In genomic region chr17:29593546-29594440, GRCh38 we compare ENCODE assay signal across 6 cellular contexts. TPM values are rescaled to one million over a fixed set of nuclear protein-coding genes. Genes with fewer than 3 reads are reported as not detected.
A peak's percentile ranks its signal among the peaks of the same experiment; 100 is the strongest.
DNase-seq lines count a peak whose midpoint lies in the region; ATAC-seq and TF ChIP-seq lines count a peak whose summit lies in the region.

No MANE protein-coding gene starts in this region.

- peaks cover 0 to 15% of the 10 kb centered on the region in 2 donors for H3K27me3 Mint-ChIP-seq in stimulated activated naive B cell treated with anti-CD40 and anti-IgM and Interleukin-4, amounts not matched to agents 10 μg/mL and 1 μg/mL and 100 μg/mL, for 72 hours

- in situ Hi-C loops in GM13977 (cut with MboI; ENCODE audit: low pct_unique_long_range_greater_than_20kb, low sequenced_read_pairs, unreplicated experiment) = no loop called here

- no peak for ATAC-seq in stimulated activated naive B cell treated with anti-CD40 and anti-IgM and Interleukin-4, amounts not matched to agents 10 μg/mL and 1 μg/mL and 100 μg/mL, for 72 hours (replicated peaks)
- no peak for ATAC-seq in HG02938 (IDR thresholded peaks at IDR 0.05; ENCODE audit: unreplicated experiment)

- TF ChIP-seq CTCF in GM13977 (IDR thresholded peaks at IDR 0.05; ENCODE audit: extremely low read depth, insufficient read depth, missing control alignments) (peak; percentile 35), PC-9 (conservative IDR thresholded peaks at IDR 0.05) (no peak; the same call in 1 of the 2 replicates), fibroblast of lung (conservative IDR thresholded peaks at IDR 0.05 in 1 of 2, IDR thresholded peaks at IDR 0.05 in 1 of 2; ENCODE audit: low read depth in 1 of 2, low read length in 2 of 2) (peak in 1 of 2 donors; percentile 21)

- TSS peak; percentile 19 for BruUV-seq in PC-9 (replicated peaks; lab: Mats Ljungman, UMichigan)

- no peaks in the 10 kb centered on the region for H3K9me2 ChIP-seq in PC-9 (ENCODE audit: insufficient read depth)

- H3K9me3 ChIP-seq in PC-9 (ENCODE audit: insufficient read depth, low read depth) (no peaks in the 10 kb centered on the region), fibroblast of lung (ENCODE audit: control insufficient read depth, insufficient read depth, low read depth, low read length) (no peaks in the 10 kb centered on the region)

- peak overlapping the region; percentile 72 for H3K4me3 ChIP-seq in PC-9
- H3K4me3 ChIP-seq in fibroblast of lung (replicated peaks in 1 of 4; ENCODE audit: control extremely low read depth in 1 of 4, insufficient read depth in 1 of 4, low read depth in 3 of 4, low read length in 4 of 4) = peak overlapping the region; percentile 50 to 62 (median 56)

- peaks cover 30% of the 10 kb centered on the region for H3F3A ChIP-seq in PC-9 (ENCODE audit: insufficient read depth, low read depth)

- peaks cover 39% of the 10 kb centered on the region for H3K79me2 ChIP-seq in PC-9 (ENCODE audit: low read depth)
- peaks cover 1% of the 10 kb centered on the region for H3K79me2 ChIP-seq in fibroblast of lung (ENCODE audit: control insufficient read depth, insufficient read depth, low read length)

- H3K36me3 ChIP-seq in PC-9 (ENCODE audit: low read depth) = no peaks in the 10 kb centered on the region
- H3K36me3 ChIP-seq in fibroblast of lung (ENCODE audit: control insufficient read depth, insufficient read depth, low read length) = no peaks in the 10 kb centered on the region

- POLR2A ChIA-PET in PC-9 (lab: Charles Lee; ENCODE audit: unreplicated experiment) = interaction anchor here (0.6 to 1.0 kb wide), 3 partner anchors 24 to 47 kb away, joined by 3 to 5 read pairs (median 4); no protein-coding TSS in a partner anchor

- peak; percentile 37 for DNase-seq in GM13977 (ENCODE audit: low spot score)
- DNase-seq in PC-9 = peak in 1 of 2 experiments; percentile 43
- peak in 1 of 2 donors; percentile 23 for DNase-seq in fibroblast of lung (ENCODE audit: low read depth in 2 of 2)
- DNase-seq in stimulated activated naive B cell treated with anti-CD40 and anti-IgM and Interleukin-4, amounts not matched to agents 10 μg/mL and 1 μg/mL and 100 μg/mL, for 72 hours = no peak
- DNase-seq in posterior vena cava (ENCODE audit: low spot score) = no peak

- H3K4me1 ChIP-seq in PC-9 (replicated peaks; ENCODE audit: insufficient read depth) = peaks cover 36% of the 10 kb centered on the region
- peaks cover 17% of the 10 kb centered on the region for H3K4me1 ChIP-seq in fibroblast of lung (ENCODE audit: control insufficient read depth, extremely low read depth, insufficient read depth, low read length)

- H2AFZ ChIP-seq in PC-9 (peak overlapping the region; percentile 77), fibroblast of lung (ENCODE audit: low read length) (no peak overlapping the region)

- H3K36me3 Mint-ChIP-seq in stimulated activated naive B cell treated with anti-CD40 and anti-IgM and Interleukin-4, amounts not matched to agents 10 μg/mL and 1 μg/mL and 100 μg/mL, for 72 hours = peaks cover 0 to 2% of the 10 kb centered on the region in 2 donors

- CTCF ChIA-PET in PC-9 (lab: Charles Lee) = interaction anchor here (0.8 kb wide), 1 partner anchor 31 kb away, joined by 3 read pairs; no protein-coding TSS in a partner anchor

- H3K4me2 ChIP-seq in PC-9 = peak overlapping the region; percentile 91
- H3K4me2 ChIP-seq in fibroblast of lung (ENCODE audit: extremely low read depth, insufficient read depth, low read length) = peak overlapping the region; percentile 84

- H3K4me3 Mint-ChIP-seq in stimulated activated naive B cell treated with anti-CD40 and anti-IgM and Interleukin-4, amounts not matched to agents 10 μg/mL and 1 μg/mL and 100 μg/mL, for 72 hours = peak overlapping the region; percentile 82 to 83

- H3K27ac ChIP-seq in PC-9 (peak overlapping the region; percentile 52), fibroblast of lung (ENCODE audit: insufficient read depth, low read length) (no peak overlapping the region)

- peaks cover 24 to 44% of the 10 kb centered on the region in 2 donors for H3K4me1 Mint-ChIP-seq in stimulated activated naive B cell treated with anti-CD40 and anti-IgM and Interleukin-4, amounts not matched to agents 10 μg/mL and 1 μg/mL and 100 μg/mL, for 72 hours

- H3K27ac Mint-ChIP-seq in stimulated activated naive B cell treated with anti-CD40 and anti-IgM and Interleukin-4, amounts not matched to agents 10 μg/mL and 1 μg/mL and 100 μg/mL, for 72 hours = peak overlapping the region; percentile 59

- H3K27me3 ChIP-seq in PC-9 (ENCODE audit: insufficient read depth, low read depth) (no peaks in the 10 kb centered on the region), fibroblast of lung (ENCODE audit: control insufficient read depth, insufficient read depth, low read length) (no peaks in the 10 kb centered on the region)

- H4K20me1 ChIP-seq in PC-9 (ENCODE audit: insufficient read depth) (no peaks in the 10 kb centered on the region; the same call in none of the 2 replicates), fibroblast of lung (ENCODE audit: control insufficient read depth, extremely low read depth, insufficient read depth, low read length) (no peaks in the 10 kb centered on the region)

- intact Hi-C loops in PC-9 (cut with micrococcal nuclease; ENCODE audit: unreplicated experiment) = loop anchor here (1.0 to 5.0 kb wide), 2 partner anchors 46 to 194 kb away; no protein-coding TSS in a partner anchor
- intact Hi-C loops in posterior vena cava (cut with DNase I) = no loop called here

- H3K9me3 Mint-ChIP-seq in stimulated activated naive B cell treated with anti-CD40 and anti-IgM and Interleukin-4, amounts not matched to agents 10 μg/mL and 1 μg/mL and 100 μg/mL, for 72 hours = no peaks in the 10 kb centered on the region

- H3K9ac ChIP-seq in fibroblast of lung (ENCODE audit: insufficient read depth, low read length) = peak overlapping the region; percentile 28

RNA-seq across cellular contexts. Expression of gene ANKRD13B, which starts 0.9 kb away (rescaled TPM):
- total RNA-seq in PC-9 (2021) (28.4 and 43.2 TPM in 2 replicates), fibroblast of lung (6.3 and 7.2 TPM in 2 replicates), posterior vena cava (10 to 100 TPM; 11.2 to 11.5 TPM)
- polyA plus RNA-seq in fibroblast of lung = 1.4 and 3.4 TPM in 2 replicates
- 2.8 and 5.8 TPM in 2 replicates for polyA plus RNA-seq in fibroblast of lung (2012)
- 4.7 and 5.6 TPM in 2 replicates for polyA minus RNA-seq in fibroblast of lung (ENCODE audit: low replicate concordance)

RNA-seq across cellular contexts. Expression of gene GIT1, which starts 4.3 kb away (rescaled TPM):
- total RNA-seq in PC-9 (2021) (84.8 and 100 TPM in 2 replicates), fibroblast of lung (20.1 and 22.9 TPM in 2 replicates), posterior vena cava (10 to 100 TPM; 28.1 to 43.5 TPM)
- 12.4 and 20.1 TPM in 2 replicates for polyA plus RNA-seq in fibroblast of lung
- polyA plus RNA-seq in fibroblast of lung (2012) = 13.0 and 21.2 TPM in 2 replicates
- 17.9 and 37.3 TPM in 2 replicates for polyA minus RNA-seq in fibroblast of lung (ENCODE audit: low replicate concordance)

RNA-seq across cellular contexts. Expression of gene TP53I13, which starts 25.3 kb away (rescaled TPM):
- total RNA-seq in PC-9 (2021) (46.9 and 68.8 TPM in 2 replicates), fibroblast of lung (49.1 and 51.5 TPM in 2 replicates), posterior vena cava (10 to 100 TPM; 33.1 to 34.7 TPM)
- 11.1 and 14.8 TPM in 2 replicates for polyA plus RNA-seq in fibroblast of lung
- polyA plus RNA-seq in fibroblast of lung (2012) = 24.0 and 30.9 TPM in 2 replicates
- polyA minus RNA-seq in fibroblast of lung (ENCODE audit: low replicate concordance) = 9.3 and 10.9 TPM in 2 replicates

RNA-seq across cellular contexts. Expression of gene ABHD15, which starts 27.0 kb away (rescaled TPM):
- total RNA-seq in PC-9 (2021) (12.9 and 14.8 TPM in 2 replicates), fibroblast of lung (5.6 and 11.9 TPM in 2 replicates), posterior vena cava (1 to 10 TPM; 4.5 to 5.9 TPM)
- 4.1 and 7.3 TPM in 2 replicates for polyA plus RNA-seq in fibroblast of lung
- 4.3 and 8.5 TPM in 2 replicates for polyA plus RNA-seq in fibroblast of lung (2012)
- polyA minus RNA-seq in fibroblast of lung (ENCODE audit: low replicate concordance) = 9.7 and 10.1 TPM in 2 replicates

RNA-seq across cellular contexts. Expression of gene CORO6, which starts 28.9 kb away (rescaled TPM):
- total RNA-seq in PC-9 (2021) = 35.0 and 52.1 TPM in 2 replicates
- 9.8 and 19.3 TPM in 2 replicates for total RNA-seq in fibroblast of lung
- polyA plus RNA-seq in fibroblast of lung = 7.0 and 8.0 TPM in 2 replicates
- 5.4 and 6.0 TPM in 2 replicates for polyA plus RNA-seq in fibroblast of lung (2012)
- 22.0 and 38.2 TPM in 2 replicates for polyA minus RNA-seq in fibroblast of lung (ENCODE audit: low replicate concordance)
- 10 to 100 TPM; 26.7 to 31.6 TPM for total RNA-seq in posterior vena cava
